Comparison of ENCODE assay signal across 21 cellular contexts in genomic region chr11:27412192-27412691, GRCh38.
"Had no signal": no experiment of that assay in that cellular context is flagged by ENCODE, and none has a peak within 500 bp of the region (broad histone marks: within the 10 kb centered on the region; RNA-seq: fewer than 3 reads in every experiment).

No MANE protein-coding gene starts in this region.

- H3K27ac ChIP-seq: colonic mucosa, right lobe of liver, suprapubic skin, upper lobe of left lung had no signal

- H3K27me3 Mint-ChIP-seq: activated CD4-positive, alpha-beta T cell treated with anti-CD3 and anti-CD28 coated beads, Interleukin-2, amount 10 ng/mL, durations not matched to agents 24 days and 14 days had no signal

- ATAC-seq: activated T-cell treated with anti-CD3 and anti-CD28 coated beads, Interleukin-2, amount 50 U/mL, for 72 hours; left ventricle myocardium superior; natural killer cell; right lobe of liver had no signal

- FAIRE-seq: TTC549 had no signal

- H3K36me3 ChIP-seq: colonic mucosa, right lobe of liver, suprapubic skin, upper lobe of left lung had no signal

- H3K4me1 ChIP-seq: colonic mucosa, upper lobe of left lung had no signal

- H3K4me1 Mint-ChIP-seq: activated CD4-positive, alpha-beta T cell treated with anti-CD3 and anti-CD28 coated beads, Interleukin-2, amount 10 ng/mL, durations not matched to agents 24 days and 14 days; natural killer cell had no signal

- DNase-seq: activated CD4-positive, alpha-beta T cell treated with anti-CD3 and anti-CD28 coated beads, Interleukin-2, amount 10 ng/mL, durations not matched to agents 24 days and 14 days; activated CD4-positive, CD25-positive, alpha-beta regulatory T cell; activated CD8-positive, alpha-beta memory T cell treated with anti-CD3 and anti-CD28 coated beads, Interleukin-2, amount 50 U/mL, for 48 hours; activated gamma-delta T cell; activated T-cell treated with anti-CD3 and anti-CD28 coated beads, Interleukin-2, amount 50 U/mL, for 72 hours; amniotic stem cell; central memory CD4-positive, alpha-beta T cell; colonic mucosa; foreskin fibroblast; glutamatergic neuron; hypothalamus; kidney glomerular epithelial cell; left ventricle myocardium superior; mesenchymal stem cell; natural killer cell; right lobe of liver; upper lobe of left lung had no signal

- H3K36me3 Mint-ChIP-seq: activated naive CD8-positive, alpha-beta T cell; natural killer cell had no signal

- H3K4me3 ChIP-seq: colonic mucosa, right lobe of liver, suprapubic skin, upper lobe of left lung had no signal

- H3K27me3 ChIP-seq: colonic mucosa, right lobe of liver, suprapubic skin, upper lobe of left lung had no signal

- H3K9me3 ChIP-seq: colonic mucosa, right lobe of liver, suprapubic skin, upper lobe of left lung had no signal

- H3K27ac Mint-ChIP-seq: activated CD4-positive, alpha-beta T cell treated with anti-CD3 and anti-CD28 coated beads, Interleukin-2, amount 10 ng/mL, durations not matched to agents 24 days and 14 days; activated naive CD8-positive, alpha-beta T cell; activated T-cell treated with anti-CD3 and anti-CD28 coated beads, Interleukin-2, amount 50 U/mL, for 72 hours; natural killer cell; stimulated activated naive CD8-positive, alpha-beta T cell treated with anti-CD3 and anti-CD28 coated beads, Interleukin-15, Interleukin-2, amounts not matched to agents 100 ng/mL and 50 ng/mL, for 24 hours had no signal

- H3K4me3 Mint-ChIP-seq: activated CD4-positive, alpha-beta T cell treated with anti-CD3 and anti-CD28 coated beads, Interleukin-2, amount 10 ng/mL, durations not matched to agents 24 days and 14 days; activated naive CD8-positive, alpha-beta T cell; activated T-cell treated with anti-CD3 and anti-CD28 coated beads, Interleukin-2, amount 50 U/mL, for 72 hours; natural killer cell; stimulated activated naive CD8-positive, alpha-beta T cell treated with anti-CD3 and anti-CD28 coated beads, Interleukin-15, Interleukin-2, amounts not matched to agents 100 ng/mL and 50 ng/mL, for 24 hours had no signal

- H3K9me3 Mint-ChIP-seq: activated CD4-positive, alpha-beta T cell treated with anti-CD3 and anti-CD28 coated beads, Interleukin-2, amount 10 ng/mL, durations not matched to agents 24 days and 14 days; activated T-cell treated with anti-CD3 and anti-CD28 coated beads, Interleukin-2, amount 50 U/mL, for 72 hours; natural killer cell; stimulated activated naive CD8-positive, alpha-beta T cell treated with anti-CD3 and anti-CD28 coated beads, Interleukin-15, Interleukin-2, amounts not matched to agents 100 ng/mL and 50 ng/mL, for 24 hours had no signal
